10 cellular contexts compared by ENCODE assay signal in genomic region chr6:168032383-168032760, GRCh38. TPM values are rescaled to one million over a fixed set of nuclear protein-coding genes. Genes with fewer than 3 reads are reported as not detected.
DNase-seq lines count a peak whose midpoint lies in the region; ATAC-seq, FAIRE-seq and TF ChIP-seq lines count a peak whose summit lies in the region.
"Had no signal": no experiment of that assay in that cellular context is flagged by ENCODE, and none has a peak within 500 bp of the region (broad histone marks: within the 10 kb centered on the region; RNA-seq: fewer than 3 reads in every experiment).

No MANE protein-coding gene starts in this region.

- no peak overlapping the region for H3K9ac ChIP-seq in fibroblast of lung (ENCODE audit: insufficient read depth, low read length)

- H3K27me3 ChIP-seq in fibroblast of lung (ENCODE audit: control insufficient read depth, insufficient read depth, low read length), result no peaks in the 10 kb centered on the region
- no peaks in the 10 kb centered on the region for H3K27me3 ChIP-seq in ascending aorta

- no peak overlapping the region for H3K4me2 ChIP-seq in fibroblast of lung (ENCODE audit: extremely low read depth, insufficient read depth, low read length)

- DNase-seq in Daoy (ENCODE audit: low read depth) (peak; percentile 76), RPMI7951 (ENCODE audit: low read depth) (peak; percentile 95), fibroblast of lung (ENCODE audit: low read depth in 2 of 2) (peak; percentile 58 to 91), non-pigmented ciliary epithelial cell (ENCODE audit: low read depth) (peak; percentile 70), ascending aorta (ENCODE audit: low spot score in 2 of 2) (no peak), frontal cortex (ENCODE audit: low spot score in 2 of 2) (no peak)
- DNase-seq in activated naive CD4-positive, alpha-beta T cell (lab: John Stamatoyannopoulos, UW), result no peak
- DNase-seq: stimulated activated naive CD8-positive, alpha-beta T cell treated with anti-CD3 and anti-CD28 coated beads, Interleukin-15, Interleukin-2, amounts not matched to agents 100 U/mL and 50 U/mL, for 24 hours had no signal

- no peak overlapping the region for H3K4me3 ChIP-seq in fibroblast of lung (replicated peaks in 1 of 4; ENCODE audit: control extremely low read depth in 1 of 4, insufficient read depth in 1 of 4, low read depth in 3 of 4, low read length in 4 of 4)
- no peak overlapping the region for H3K4me3 ChIP-seq in ascending aorta
- H3K4me3 ChIP-seq: prostate gland had no signal

- no peaks in the 10 kb centered on the region for H4K20me1 ChIP-seq in fibroblast of lung (ENCODE audit: control insufficient read depth, extremely low read depth, insufficient read depth, low read length)

- no peak overlapping the region for H2AFZ ChIP-seq in fibroblast of lung (ENCODE audit: low read length)

- H3K9me3 ChIP-seq in fibroblast of lung (ENCODE audit: control insufficient read depth, insufficient read depth, low read depth, low read length), result no peaks in the 10 kb centered on the region
- H3K9me3 ChIP-seq in ascending aorta, result no peaks in the 10 kb centered on the region
- H3K9me3 ChIP-seq: prostate gland had no signal

- no peak overlapping the region for H3K27ac ChIP-seq in fibroblast of lung (ENCODE audit: insufficient read depth, low read length)
- H3K27ac ChIP-seq in ascending aorta, result no peak overlapping the region
- H3K27ac ChIP-seq: prostate gland had no signal

- no peaks in the 10 kb centered on the region for H3K79me2 ChIP-seq in fibroblast of lung (ENCODE audit: control insufficient read depth, insufficient read depth, low read length)

- peak; percentile 51 to 58 for TF ChIP-seq CTCF in fibroblast of lung (conservative IDR thresholded peaks at IDR 0.05 in 1 of 2, IDR thresholded peaks at IDR 0.05 in 1 of 2; ENCODE audit: low read depth in 1 of 2, low read length in 2 of 2)
- TF ChIP-seq CTCF in ascending aorta (IDR thresholded peaks at IDR 0.05), result no peak

- intact Hi-C loops in ascending aorta (cut with DNase I), result no loop called here

- no peak for FAIRE-seq in frontal cortex (lab: Jason Lieb, UNC)

- peaks cover 15% of the 10 kb centered on the region for H3K4me1 ChIP-seq in fibroblast of lung (ENCODE audit: control insufficient read depth, extremely low read depth, insufficient read depth, low read length)
- no peaks in the 10 kb centered on the region for H3K4me1 ChIP-seq in ascending aorta
- H3K4me1 ChIP-seq: prostate gland had no signal

- ATAC-seq in GM18498 (IDR thresholded peaks at IDR 0.05; ENCODE audit: unreplicated experiment), result no peak
- ATAC-seq: stimulated activated naive CD8-positive, alpha-beta T cell treated with anti-CD3 and anti-CD28 coated beads, Interleukin-15, Interleukin-2, amounts not matched to agents 100 U/mL and 50 U/mL, for 24 hours had no signal

- H3K36me3 ChIP-seq in fibroblast of lung (ENCODE audit: control insufficient read depth, insufficient read depth, low read length) (no peaks in the 10 kb centered on the region), ascending aorta (no peaks in the 10 kb centered on the region)
- H3K36me3 ChIP-seq: prostate gland had no signal

RNA-seq across cellular contexts. Expression of gene KIF25, which starts 34.9 kb away (rescaled TPM):
- not detected in 2 replicates for total RNA-seq in Daoy (2014; rRNA removed; shearing (Covaris generic))
- 0.36 and 0.39 TPM in 2 replicates for total RNA-seq in RPMI7951 (2014; rRNA removed; shearing (Covaris generic))
- 0.26 and 0.33 TPM in 2 replicates for total RNA-seq in fibroblast of lung
- not detected in 2 replicates for polyA plus RNA-seq in fibroblast of lung
- not detected in 2 replicates for polyA plus RNA-seq in fibroblast of lung (2012)
- polyA minus RNA-seq in fibroblast of lung (ENCODE audit: low replicate concordance), result not detected in 2 replicates
- total RNA-seq in ascending aorta, result not detected
- 0.41 TPM for total RNA-seq in frontal cortex

RNA-seq across cellular contexts. Expression of gene FRMD1, which starts 46.6 kb away (rescaled TPM):
- 0.03 TPM in 1 of 2 replicates, not detected in the other for total RNA-seq in Daoy (2014; rRNA removed; shearing (Covaris generic))
- total RNA-seq in RPMI7951 (2014; rRNA removed; shearing (Covaris generic)), result not detected in 2 replicates
- total RNA-seq in fibroblast of lung, result not detected in 2 replicates
- not detected in 2 replicates for polyA plus RNA-seq in fibroblast of lung
- polyA plus RNA-seq in fibroblast of lung (2012), result not detected in 2 replicates
- polyA minus RNA-seq in fibroblast of lung (ENCODE audit: low replicate concordance), result not detected in 2 replicates
- total RNA-seq in ascending aorta, result not detected
- total RNA-seq in frontal cortex, result not detected

Comparison
In these comparisons a context has a peak if more than half of its experiments do, and no peak if none do; other contexts are left out.
1. DNase-seq: peak in Daoy (single experiment), RPMI7951 (single experiment), fibroblast of lung (2 of 2) and non-pigmented ciliary epithelial cell (single experiment); none in ascending aorta (0 of 2), activated naive CD4-positive, alpha-beta T cell (0 of 4) and frontal cortex (0 of 2).
2. CTCF ChIP-seq: peak in fibroblast of lung (2 of 2); none in ascending aorta (0 of 3).